ENCODE assay signal across 20 cellular contexts in genomic region chr7:121003986-121004685, GRCh38. TPM values are rescaled to one million over a fixed set of nuclear protein-coding genes. Genes with fewer than 3 reads are reported as not detected.
DNase-seq lines count a peak whose midpoint lies in the region; ATAC-seq and TF ChIP-seq lines count a peak whose summit lies in the region.
"Had no signal": no experiment of that assay in that cellular context is flagged by ENCODE, and none has a peak within 500 bp of the region (broad histone marks: within the 10 kb centered on the region; RNA-seq: fewer than 3 reads in every experiment).

No MANE protein-coding gene starts in this region.

- no peaks in the 10 kb centered on the region for H3K27me3 ChIP-seq in right atrium auricular region
- H3K27me3 ChIP-seq: BLaER1, breast epithelium, stomach had no signal

- TF ChIP-seq CTCF in right atrium auricular region (IDR thresholded peaks at IDR 0.05) = no peak
- no peak for TF ChIP-seq CTCF in fibroblast of mammary gland (conservative IDR thresholded peaks at IDR 0.05; ENCODE audit: control insufficient read depth, insufficient read depth, low read depth, low read length)
- no peak for TF ChIP-seq CTCF in mucosa of descending colon (IDR thresholded peaks at IDR 0.05)
- TF ChIP-seq CTCF in RWPE1 (conservative IDR thresholded peaks at IDR 0.05; ENCODE audit: low read depth) = no peak

- no peaks in the 10 kb centered on the region for H3K36me3 ChIP-seq in right atrium auricular region
- no peaks in the 10 kb centered on the region for H3K36me3 ChIP-seq in mucosa of descending colon (ENCODE audit: low read depth)
- H3K36me3 ChIP-seq: BLaER1, breast epithelium, stomach had no signal

- DNase-seq in Right ventricle myocardium inferior (ENCODE audit: missing footprints) (no peak), right atrium auricular region (ENCODE audit: low spot score) (no peak), fibroblast of mammary gland (ENCODE audit: low read depth) (peak; percentile 46), mucosa of descending colon (peak in 1 of 3 donors; percentile 21), RWPE1 (ENCODE audit: low spot score) (no peak), GM19240 (ENCODE audit: insufficient read length, low spot score) (no peak), HUDEP-2 (lab: John Stamatoyannopoulos, UW; ENCODE audit: unreplicated experiment in 76 of 76) (no peak)
- DNase-seq in stimulated activated naive CD8-positive, alpha-beta T cell treated with anti-CD3 and anti-CD28 coated beads, Interleukin-15, amount 100 ng/mL, for 72 hours = no peak
- DNase-seq: activated CD4-positive, alpha-beta T cell treated with anti-CD3 and anti-CD28 coated beads for 4 hours; activated CD8-positive, alpha-beta memory T cell treated with anti-CD3 and anti-CD28 coated beads, Interleukin-2, amount 10 ng/mL, durations not matched to agents 7 days and 5 days; Kasumi-1; RPMI8226; stomach; SW 1271 had no signal

- H3K27ac ChIP-seq in right atrium auricular region = no peak overlapping the region
- no peak overlapping the region for H3K27ac ChIP-seq in RWPE1
- H3K27ac ChIP-seq: BLaER1, breast epithelium had no signal

- H3K4me3 ChIP-seq in right atrium auricular region (no peak overlapping the region), fibroblast of mammary gland (ENCODE audit: control insufficient read depth, low read depth, low read length) (no peak overlapping the region), mucosa of descending colon (no peak overlapping the region)
- H3K4me3 ChIP-seq: BLaER1, breast epithelium, lung, stomach had no signal

- intact Hi-C loops in Right ventricle myocardium inferior (cut with DNase I) (no loop called here), mucosa of descending colon (cut with DNase I, micrococcal nuclease) (no loop called here)

- H3K9me3 ChIP-seq in right atrium auricular region (no peaks in the 10 kb centered on the region), mucosa of descending colon (no peaks in the 10 kb centered on the region)
- H3K9me3 ChIP-seq: BLaER1, breast epithelium, stomach had no signal

- no peaks in the 10 kb centered on the region for H3K9me3 Mint-ChIP-seq in stimulated activated naive CD8-positive, alpha-beta T cell treated with anti-CD3 and anti-CD28 coated beads, Interleukin-15, amount 100 ng/mL, for 72 hours
- H3K9me3 Mint-ChIP-seq: activated T-helper 2 cell treated with anti-CD3 and anti-CD28 coated beads, Interferon-gamma antibody, Interleukin-2, Interleukin-4, amounts not matched to agents 10 μg/mL and 5 μg/mL and 100 μg/mL, durations not matched to agents 14 hours and 24 hours and 36 hours had no signal

- CTCF ChIA-PET in RWPE1 (lab: Yijun Ruan, JAX) = no interaction called here

- peaks cover 53% of the 10 kb centered on the region for H3K27me3 Mint-ChIP-seq in stimulated activated naive CD8-positive, alpha-beta T cell treated with anti-CD3 and anti-CD28 coated beads, Interleukin-15, amount 100 ng/mL, for 72 hours

- H3K4me3 Mint-ChIP-seq in stimulated activated naive CD8-positive, alpha-beta T cell treated with anti-CD3 and anti-CD28 coated beads, Interleukin-15, amount 100 ng/mL, for 72 hours = no peak overlapping the region
- H3K4me3 Mint-ChIP-seq: activated CD8-positive, alpha-beta memory T cell treated with anti-CD3 and anti-CD28 coated beads, Interleukin-2, amount 10 ng/mL, durations not matched to agents 7 days and 5 days had no signal

- peaks cover 5% of the 10 kb centered on the region for H3K4me1 Mint-ChIP-seq in stimulated activated naive CD8-positive, alpha-beta T cell treated with anti-CD3 and anti-CD28 coated beads, Interleukin-15, amount 100 ng/mL, for 72 hours

- POLR2A ChIA-PET in RWPE1 (lab: Yijun Ruan, JAX; ENCODE audit: low non-redundant PET) = no interaction called here

- no peak overlapping the region for H3K27ac Mint-ChIP-seq in stimulated activated naive CD8-positive, alpha-beta T cell treated with anti-CD3 and anti-CD28 coated beads, Interleukin-15, amount 100 ng/mL, for 72 hours
- H3K27ac Mint-ChIP-seq: activated CD8-positive, alpha-beta memory T cell treated with anti-CD3 and anti-CD28 coated beads, Interleukin-2, amount 10 ng/mL, durations not matched to agents 7 days and 5 days; activated T-helper 2 cell treated with anti-CD3 and anti-CD28 coated beads, Interferon-gamma antibody, Interleukin-2, Interleukin-4, amounts not matched to agents 10 μg/mL and 5 μg/mL and 100 μg/mL, durations not matched to agents 14 hours and 24 hours and 36 hours had no signal

- ATAC-seq in Right ventricle myocardium inferior (peak; percentile 71), mucosa of descending colon (peak; percentile 67)
- no peak for ATAC-seq in stimulated activated naive CD8-positive, alpha-beta T cell treated with anti-CD3 and anti-CD28 coated beads, Interleukin-15, amount 100 ng/mL, for 72 hours
- ATAC-seq: activated CD8-positive, alpha-beta memory T cell treated with anti-CD3 and anti-CD28 coated beads, Interleukin-2, amount 10 ng/mL, durations not matched to agents 7 days and 5 days; esophagus mucosa had no signal

- H3K4me1 ChIP-seq in right atrium auricular region (peaks cover 0 to 46% of the 10 kb centered on the region in 2 donors), mucosa of descending colon (ENCODE audit: low read depth) (no peaks in the 10 kb centered on the region)
- H3K4me1 ChIP-seq: breast epithelium had no signal

RNA-seq across cellular contexts. Expression of gene CPED1, which starts 15.6 kb away (rescaled TPM):
- 27.5 TPM for total RNA-seq in Right ventricle myocardium inferior
- 10 to 100 TPM; 13.8 to 19.0 TPM for total RNA-seq in right atrium auricular region
- 10 to 100 TPM in 1 of 3 donors, 1 to 10 TPM in 2; 6.5 to 67.7 (median 8.8) TPM for total RNA-seq in mucosa of descending colon
- total RNA-seq: activated T-helper 2 cell treated with anti-CD3 and anti-CD28 coated beads, Interferon-gamma antibody, Interleukin-2, Interleukin-4, amounts not matched to agents 10 μg/mL and 5 μg/mL and 100 μg/mL, durations not matched to agents 14 hours and 24 hours and 36 hours; HT-29 had no signal

RNA-seq across cellular contexts. Expression of gene ING3, which starts 53.6 kb away (rescaled TPM):
- total RNA-seq in Right ventricle myocardium inferior = 14.1 TPM
- total RNA-seq in right atrium auricular region = 10 to 100 TPM in 1 of 2 donors, 1 to 10 TPM in 1; 9.9 to 10.4 TPM
- 10 to 100 TPM; 18.2 to 21.7 (median 20.7) TPM for total RNA-seq in mucosa of descending colon
